Comparison of ENCODE assay signal across 15 cellular contexts in genomic region chr10:77195101-77195500, GRCh38.
DNase-seq lines count a peak whose midpoint lies in the region; ATAC-seq, FAIRE-seq and TF ChIP-seq lines count a peak whose summit lies in the region.
"Had no signal": no experiment of that assay in that cellular context is flagged by ENCODE, and none has a peak within 500 bp of the region (broad histone marks: within the 10 kb centered on the region; RNA-seq: fewer than 3 reads in every experiment).

No MANE protein-coding gene starts in this region.

- no peak overlapping the region for H3K27ac Mint-ChIP-seq in activated T-helper 2 cell treated with anti-CD3 and anti-CD28 coated beads, Interferon-gamma antibody, Interleukin-2, Interleukin-4, amounts not matched to agents 10 μg/mL and 5 μg/mL and 100 μg/mL, durations not matched to agents 14 hours and 24 hours and 36 hours
- H3K27ac Mint-ChIP-seq: activated CD4-positive, alpha-beta memory T cell treated with anti-CD3 and anti-CD28 coated beads, Interleukin-2, amount 10 ng/mL, durations not matched to agents 7 days and 5 days; B cell; natural killer cell treated with Interleukin-12 subunit alpha and Interleukin-12 subunit beta and Interleukin-15 and Interleukin-18, amount 100 ng/mL, for 72 hours had no signal

- H3K4me3 ChIP-seq in AG04450 (ENCODE audit: low read depth, low read length), result no peak overlapping the region
- no peak overlapping the region for H3K4me3 ChIP-seq in MG63
- H3K4me3 ChIP-seq in endothelial cell of umbilical vein (replicated peaks in 1 of 3; ENCODE audit: insufficient read depth in 1 of 3, low read depth in 1 of 3, low read length in 3 of 3), result no peak overlapping the region
- no peak overlapping the region for H3K4me3 ChIP-seq in muscle layer of colon (ENCODE audit: low read depth in 1 of 2, low read length in 2 of 2)
- H3K4me3 ChIP-seq: SK-N-MC, upper lobe of right lung had no signal

- intact Hi-C loops in endothelial cell of umbilical vein (cut with micrococcal nuclease), result no loop called here
- intact Hi-C loops in activated T-helper 2 cell treated with anti-CD3 and anti-CD28 coated beads, Interferon-gamma antibody, Interleukin-2, Interleukin-4, amounts not matched to agents 10 μg/mL and 5 μg/mL and 100 μg/mL, durations not matched to agents 14 hours and 24 hours and 36 hours (cut with micrococcal nuclease), result no loop called here

- H3K27ac ChIP-seq in AG04450 (ENCODE audit: low read depth, low read length), result peak overlapping the region; percentile 25
- no peak overlapping the region for H3K27ac ChIP-seq in endothelial cell of umbilical vein (ENCODE audit: insufficient read depth, low read depth, low read length)
- peak overlapping the region; percentile 94 for H3K27ac ChIP-seq in muscle layer of colon (ENCODE audit: low read depth, low read length)
- H3K27ac ChIP-seq: SK-N-MC, upper lobe of right lung had no signal

- no peak for FAIRE-seq in endothelial cell of umbilical vein (lab: Jason Lieb, UNC)

- no peaks in the 10 kb centered on the region for H3K36me3 Mint-ChIP-seq in activated T-helper 2 cell treated with anti-CD3 and anti-CD28 coated beads, Interferon-gamma antibody, Interleukin-2, Interleukin-4, amounts not matched to agents 10 μg/mL and 5 μg/mL and 100 μg/mL, durations not matched to agents 14 hours and 24 hours and 36 hours (ENCODE audit: low read depth)
- H3K36me3 Mint-ChIP-seq: natural killer cell treated with Interleukin-12 subunit alpha and Interleukin-12 subunit beta and Interleukin-15 and Interleukin-18, amount 100 ng/mL, for 72 hours had no signal

- H3K36me3 ChIP-seq in MG63, result 0 out of 2 replicates have a peak, but pooled peaks cover 2% of the 10 kb centered on the region
- H3K36me3 ChIP-seq in endothelial cell of umbilical vein (ENCODE audit: control insufficient read depth in 2 of 2, extremely low read depth in 1 of 2, insufficient read depth in 2 of 2, low read length in 2 of 2), result no peaks in the 10 kb centered on the region
- H3K36me3 ChIP-seq in muscle layer of colon (ENCODE audit: insufficient read depth, low read length), result no peaks in the 10 kb centered on the region
- H3K36me3 ChIP-seq: upper lobe of right lung had no signal

- no TSS peak for BruUV-seq in endothelial cell of umbilical vein (replicated peaks; lab: Mats Ljungman, UMichigan)

- H3K4me2 ChIP-seq in endothelial cell of umbilical vein (ENCODE audit: insufficient read depth, low read length), result no peak overlapping the region

- H3K27me3 ChIP-seq in AG04450 (ENCODE audit: control insufficient read depth, insufficient read depth, low read length), result no peaks in the 10 kb centered on the region
- H3K27me3 ChIP-seq in MG63, result no peaks in the 10 kb centered on the region
- peaks cover 2 to 3% of the 10 kb centered on the region in 2 experiments for H3K27me3 ChIP-seq in endothelial cell of umbilical vein (ENCODE audit: control insufficient read depth in 2 of 2, insufficient read depth in 2 of 2, low read length in 2 of 2)
- H3K27me3 ChIP-seq in muscle layer of colon (ENCODE audit: control insufficient read depth in 1 of 2, insufficient read depth in 2 of 2, low read length in 2 of 2), result no peaks in the 10 kb centered on the region

- CTCF ChIA-PET in AG04450 (lab: Charles Lee), result interaction anchor here (0.6 to 2.0 kb wide), 6 partner anchors 11 to 516 kb away, joined by 3 to 8 read pairs (median 6); no protein-coding TSS in a partner anchor
- CTCF ChIA-PET in endothelial cell of umbilical vein (lab: Charles Lee), result interaction anchor here (0.9 to 2.1 kb wide), 6 partner anchors 10 to 516 kb away, joined by 3 to 12 read pairs (median 4); no protein-coding TSS in a partner anchor

- TF ChIP-seq POLR2A in endothelial cell of umbilical vein (IDR thresholded peaks at IDR 0.05; ENCODE audit: low read depth, low read length), result no peak

- no peaks in the 10 kb centered on the region for H3K9me1 ChIP-seq in endothelial cell of umbilical vein (replicated peaks; ENCODE audit: control insufficient read depth, extremely low read depth, insufficient read depth, low read length)

- H4K20me1 ChIP-seq in endothelial cell of umbilical vein (replicated peaks; ENCODE audit: control insufficient read depth, extremely low read depth, insufficient read depth, low read length), result no peaks in the 10 kb centered on the region

- H3K9me3 ChIP-seq in AG04450 (ENCODE audit: control insufficient read depth, insufficient read depth, low read length) (no peaks in the 10 kb centered on the region), MG63 (no peaks in the 10 kb centered on the region), endothelial cell of umbilical vein (replicated peaks; ENCODE audit: control insufficient read depth, insufficient read depth, low read length) (no peaks in the 10 kb centered on the region), muscle layer of colon (ENCODE audit: low read length) (no peaks in the 10 kb centered on the region)
- H3K9me3 ChIP-seq: upper lobe of right lung had no signal

- POLR2A ChIA-PET in AG04450 (lab: Yijun Ruan, JAX) (interaction anchor here (0.7 kb wide), 1 partner anchor 35 kb away, joined by 3 read pairs; no protein-coding TSS in a partner anchor), endothelial cell of umbilical vein (lab: Charles Lee) (no interaction called here)

- ATAC-seq in GM19463 (IDR thresholded peaks at IDR 0.05; ENCODE audit: unreplicated experiment), result no peak
- ATAC-seq in HG02678 (IDR thresholded peaks at IDR 0.05; ENCODE audit: unreplicated experiment), result no peak
- ATAC-seq: natural killer cell treated with Interleukin-12 subunit alpha and Interleukin-12 subunit beta and Interleukin-15 and Interleukin-18, amount 100 ng/mL, for 72 hours; upper lobe of right lung had no signal

- no peaks in the 10 kb centered on the region for H3K4me1 Mint-ChIP-seq in activated T-helper 2 cell treated with anti-CD3 and anti-CD28 coated beads, Interferon-gamma antibody, Interleukin-2, Interleukin-4, amounts not matched to agents 10 μg/mL and 5 μg/mL and 100 μg/mL, durations not matched to agents 14 hours and 24 hours and 36 hours (ENCODE audit: low read depth)
- H3K4me1 Mint-ChIP-seq: activated CD4-positive, alpha-beta memory T cell treated with anti-CD3 and anti-CD28 coated beads, Interleukin-2, amount 10 ng/mL, durations not matched to agents 7 days and 5 days had no signal

- dilution Hi-C loops in endothelial cell of umbilical vein (cut with MboI; ENCODE audit: extremely low pct_ligation_motif_present, low sequenced_read_pairs), result no loop called here

- H3K4me3 Mint-ChIP-seq in activated T-helper 2 cell treated with anti-CD3 and anti-CD28 coated beads, Interferon-gamma antibody, Interleukin-2, Interleukin-4, amounts not matched to agents 10 μg/mL and 5 μg/mL and 100 μg/mL, durations not matched to agents 14 hours and 24 hours and 36 hours (ENCODE audit: low read depth), result no peak overlapping the region
- H3K4me3 Mint-ChIP-seq: activated CD4-positive, alpha-beta memory T cell treated with anti-CD3 and anti-CD28 coated beads, Interleukin-2, amount 10 ng/mL, durations not matched to agents 7 days and 5 days; B cell; natural killer cell treated with Interleukin-12 subunit alpha and Interleukin-12 subunit beta and Interleukin-15 and Interleukin-18, amount 100 ng/mL, for 72 hours had no signal

- no peaks in the 10 kb centered on the region for H3K9me3 Mint-ChIP-seq in activated T-helper 2 cell treated with anti-CD3 and anti-CD28 coated beads, Interferon-gamma antibody, Interleukin-2, Interleukin-4, amounts not matched to agents 10 μg/mL and 5 μg/mL and 100 μg/mL, durations not matched to agents 14 hours and 24 hours and 36 hours
- H3K9me3 Mint-ChIP-seq: activated CD4-positive, alpha-beta memory T cell treated with anti-CD3 and anti-CD28 coated beads, Interleukin-2, amount 10 ng/mL, durations not matched to agents 7 days and 5 days; natural killer cell treated with Interleukin-12 subunit alpha and Interleukin-12 subunit beta and Interleukin-15 and Interleukin-18, amount 100 ng/mL, for 72 hours had no signal

- H3K9ac ChIP-seq in endothelial cell of umbilical vein (replicated peaks; ENCODE audit: extremely low read depth, insufficient read depth, low read length) (no peak overlapping the region), muscle layer of colon (ENCODE audit: low read length) (peak overlapping the region; percentile 24)

- TF ChIP-seq CTCF in AG04450 (IDR thresholded peaks at IDR 0.05; ENCODE audit: low read depth, low read length) (no peak), endothelial cell of umbilical vein (IDR thresholded peaks at IDR 0.05; ENCODE audit: extremely low read depth in 1 of 2, insufficient read depth in 1 of 2, low read depth in 1 of 2, low read length in 2 of 2) (no peak)

- no peaks in the 10 kb centered on the region for H3K79me2 ChIP-seq in endothelial cell of umbilical vein (ENCODE audit: control insufficient read depth, insufficient read depth, low read length)

- H3K27me3 Mint-ChIP-seq in activated T-helper 2 cell treated with anti-CD3 and anti-CD28 coated beads, Interferon-gamma antibody, Interleukin-2, Interleukin-4, amounts not matched to agents 10 μg/mL and 5 μg/mL and 100 μg/mL, durations not matched to agents 14 hours and 24 hours and 36 hours (ENCODE audit: low read depth), result no peaks in the 10 kb centered on the region
- H3K27me3 Mint-ChIP-seq: activated CD4-positive, alpha-beta memory T cell treated with anti-CD3 and anti-CD28 coated beads, Interleukin-2, amount 10 ng/mL, durations not matched to agents 7 days and 5 days had no signal

- no peak overlapping the region for H2AFZ ChIP-seq in endothelial cell of umbilical vein (ENCODE audit: low read depth, low read length)

- H3K4me1 ChIP-seq in endothelial cell of umbilical vein (ENCODE audit: control insufficient read depth, extremely low read depth, insufficient read depth, low read length), result no peaks in the 10 kb centered on the region
- peaks cover 51% of the 10 kb centered on the region for H3K4me1 ChIP-seq in muscle layer of colon (ENCODE audit: insufficient read depth, low read length)
- H3K4me1 ChIP-seq: upper lobe of right lung had no signal

- DNase-seq in AG04450 (ENCODE audit: low read depth, low spot score) (peak; percentile 61), MG63 (peak; percentile 31), endothelial cell of umbilical vein (ENCODE audit: low read depth, low spot score) (no peak), NCI-H2107 treated with DMSO at 0.1 percent for 48 hours (lab: John Stamatoyannopoulos, UW; ENCODE audit: unreplicated experiment) (no peak)
- no peak for DNase-seq in activated T-helper 2 cell treated with anti-CD3 and anti-CD28 coated beads, Interferon-gamma antibody, Interleukin-2, Interleukin-4, amounts not matched to agents 10 μg/mL and 5 μg/mL and 100 μg/mL, durations not matched to agents 14 hours and 24 hours and 36 hours (ENCODE audit: low spot score)
- DNase-seq: activated CD4-positive, alpha-beta memory T cell treated with anti-CD3 and anti-CD28 coated beads, Interleukin-2, amount 10 ng/mL, durations not matched to agents 7 days and 5 days; anterior cingulate cortex; NCI-H2171; upper lobe of right lung had no signal

TF ChIP-seq in endothelial cell of umbilical vein, 7 proteins besides CTCF, POLR2A, EP300 and RAD21 (continues in another document):
- TF ChIP-seq MAX (IDR thresholded peaks at IDR 0.05; ENCODE audit: insufficient read depth, insufficient read length), result no peak
- no peak for TF ChIP-seq POLR2AphosphoS5 (IDR thresholded peaks at IDR 0.05; ENCODE audit: insufficient read depth, low read depth, low read length)

Comparison
In these comparisons a context has a peak if more than half of its experiments do, and no peak if none do; other contexts are left out.
1. DNase-seq: peak in AG04450 (single experiment) and MG63 (single experiment); none in endothelial cell of umbilical vein (single experiment), activated T-helper 2 cell treated with anti-CD3 and anti-CD28 coated beads, Interferon-gamma antibody, Interleukin-2, Interleukin-4, amounts not matched to agents 10 μg/mL and 5 μg/mL and 100 μg/mL, durations not matched to agents 14 hours and 24 hours and 36 hours (single experiment) and NCI-H2107 treated with DMSO at 0.1 percent for 48 hours (single experiment).